ENCODE assay signal across 18 cellular contexts in genomic region chr2:14220101-14220500, GRCh38.
"Had no signal": no experiment of that assay in that cellular context is flagged by ENCODE, and none has a peak within 500 bp of the region (broad histone marks: within the 10 kb centered on the region; RNA-seq: fewer than 3 reads in every experiment).

No MANE protein-coding gene starts in this region.

- H3K4me3 Mint-ChIP-seq: activated B cell treated with CpG ODN at 0.5 μM for 24 hours; activated CD8-positive, alpha-beta T cell treated with anti-CD3 and anti-CD28 coated beads for 36 hours; activated naive CD4-positive, alpha-beta T cell treated with anti-CD3 and anti-CD28 coated beads, Interleukin-2, amount 50 U/mL, for 24 hours; effector memory CD8-positive, alpha-beta T cell; T-helper 17 cell had no signal

- H3K27me3 Mint-ChIP-seq: activated B cell treated with CpG ODN at 0.5 μM for 24 hours; activated CD8-positive, alpha-beta T cell treated with anti-CD3 and anti-CD28 coated beads for 36 hours; activated naive CD4-positive, alpha-beta T cell treated with anti-CD3 and anti-CD28 coated beads, Interleukin-2, amount 50 U/mL, for 24 hours; effector memory CD8-positive, alpha-beta T cell; T-helper 17 cell had no signal

- H3K36me3 Mint-ChIP-seq: activated naive CD4-positive, alpha-beta T cell treated with anti-CD3 and anti-CD28 coated beads, Interleukin-2, amount 50 U/mL, for 24 hours had no signal

- DNase-seq: activated B cell treated with CpG ODN at 0.5 μM for 24 hours; activated CD4-positive, alpha-beta T cell treated with anti-CD3 and anti-CD28 coated beads for 48 hours; activated CD8-positive, alpha-beta T cell treated with anti-CD3 and anti-CD28 coated beads for 36 hours; activated effector memory CD4-positive, alpha-beta T cell treated with anti-CD3 and anti-CD28 coated beads, Interleukin-2, amount 50 U/mL, for 16 hours; activated T-cell treated with anti-CD3 and anti-CD28 coated beads, Interleukin-2, amount 50 U/mL, for 48 hours; adrenal gland; body of pancreas; effector memory CD8-positive, alpha-beta T cell; hypothalamus; kidney glomerular epithelial cell; stimulated activated CD4-positive, alpha-beta T cell treated with anti-CD3 and anti-CD28 coated beads, Interleukin-4, amount 100 ng/mL, for 24 hours; stimulated activated naive CD4-positive, alpha-beta T cell; T-helper 17 cell; tibial artery; uterus had no signal

- ATAC-seq: activated CD8-positive, alpha-beta T cell treated with anti-CD3 and anti-CD28 coated beads for 36 hours; body of pancreas; effector memory CD8-positive, alpha-beta T cell; T-helper 17 cell had no signal

- H3K4me3 ChIP-seq: adrenal gland, body of pancreas, right atrium auricular region, tibial artery, uterus had no signal

- H3K4me1 Mint-ChIP-seq: activated B cell treated with CpG ODN at 0.5 μM for 24 hours; activated naive CD4-positive, alpha-beta T cell treated with anti-CD3 and anti-CD28 coated beads, Interleukin-2, amount 50 U/mL, for 24 hours; T-helper 17 cell had no signal

- H3K27ac Mint-ChIP-seq: activated B cell treated with CpG ODN at 0.5 μM for 24 hours; activated CD8-positive, alpha-beta T cell treated with anti-CD3 and anti-CD28 coated beads for 36 hours; activated naive CD4-positive, alpha-beta T cell treated with anti-CD3 and anti-CD28 coated beads, Interleukin-2, amount 50 U/mL, for 24 hours; effector memory CD8-positive, alpha-beta T cell; progenitor cell of endocrine pancreas; T-helper 17 cell had no signal
